In genomic region chr10:132230557-132231210, GRCh38 we compare ENCODE assay signal across 1 cellular context.
TF ChIP-seq lines count a peak whose summit lies in the region.

No MANE protein-coding gene starts in this region.

TF ChIP-seq in H1, 55 proteins besides CTCF, POLR2A, EP300 and RAD21 (continued from another document):
- TF ChIP-seq CBX5 (IDR thresholded peaks at IDR 0.05; ENCODE audit: low read depth, low read length) (no peak), KDM5A (IDR thresholded peaks at IDR 0.05; ENCODE audit: low read length) (no peak), SIN3A (conservative IDR thresholded peaks at IDR 0.05 in 1 of 2, IDR thresholded peaks at IDR 0.05 in 1 of 2; ENCODE audit: low read depth in 1 of 2, low read length in 2 of 2) (no peak), EZH2 (IDR thresholded peaks at IDR 0.05; ENCODE audit: low read depth, low read length, severe bottlenecking) (no peak), SUZ12 (IDR thresholded peaks at IDR 0.05; ENCODE audit: low read length) (no peak), GTF2F1 (IDR thresholded peaks at IDR 0.05; ENCODE audit: borderline replicate concordance, low read depth, low read length) (no peak), GABPA (IDR thresholded peaks at IDR 0.05; ENCODE audit: borderline replicate concordance, insufficient read depth, low read length) (no peak), FOSL1 (IDR thresholded peaks at IDR 0.05; ENCODE audit: insufficient read depth, low read depth, low read length) (no peak), SP1 (IDR thresholded peaks at IDR 0.05; ENCODE audit: low read depth, low read length) (no peak), RBBP5 (IDR thresholded peaks at IDR 0.05; ENCODE audit: borderline replicate concordance, low read depth, low read length) (no peak), JUN (IDR thresholded peaks at IDR 0.05; ENCODE audit: low read depth, low read length) (no peak), CHD2 (IDR thresholded peaks at IDR 0.05; ENCODE audit: low read length) (no peak), SP2 (IDR thresholded peaks at IDR 0.05; ENCODE audit: low read length) (no peak), KDM1A (IDR thresholded peaks at IDR 0.05; ENCODE audit: borderline replicate concordance, low read length) (no peak), NANOG (IDR thresholded peaks at IDR 0.05; ENCODE audit: insufficient read depth, low read depth, low read length, poor library complexity, severe bottlenecking) (no peak), HDAC2 (IDR thresholded peaks at IDR 0.05; ENCODE audit: borderline replicate concordance in 1 of 2, low read depth in 2 of 2, low read length in 2 of 2) (no peak)
